ENCODE assay signal across 12 cellular contexts in the genomic region with DNA sequence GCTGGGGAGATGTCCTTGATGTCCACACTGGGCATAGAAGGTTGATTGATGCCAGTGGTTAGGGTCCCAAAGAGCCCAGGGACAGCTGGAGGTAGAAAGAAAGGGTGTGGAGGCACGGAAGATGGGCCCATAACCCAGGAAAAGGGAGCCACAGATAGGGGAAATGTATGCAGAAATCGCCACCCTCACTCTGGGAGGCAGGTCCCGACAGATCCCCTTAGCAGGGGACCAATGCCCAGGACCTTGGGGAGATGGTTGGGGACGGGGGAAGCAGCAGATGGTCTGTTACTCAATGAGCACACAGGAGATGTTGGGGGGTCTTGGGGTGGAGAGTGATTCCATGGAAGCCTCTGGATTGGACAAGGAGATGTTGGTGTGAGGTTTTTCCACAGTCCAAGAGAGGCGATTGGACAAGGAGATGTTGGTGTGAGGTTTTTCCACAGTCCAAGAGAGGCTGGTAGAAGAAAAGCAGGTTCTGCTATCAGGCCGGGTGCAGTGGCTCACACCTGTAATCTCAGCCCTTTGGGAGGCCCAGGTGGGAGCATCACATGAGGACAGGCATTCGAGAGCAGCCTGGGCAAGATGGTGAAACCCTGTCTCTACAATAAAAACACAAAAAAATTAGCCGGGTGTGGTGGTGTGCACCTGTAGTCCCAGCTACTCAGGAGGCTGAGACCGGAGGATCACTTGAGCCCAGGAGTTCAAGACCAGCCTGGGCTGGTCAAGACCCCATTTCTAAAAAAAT. TPM values are rescaled to one million over a fixed set of nuclear protein-coding genes. Genes with fewer than 3 reads are reported as not detected.
DNase-seq lines count a peak whose midpoint lies in the region; ATAC-seq, FAIRE-seq and TF ChIP-seq lines count a peak whose summit lies in the region.
"Had no signal": no experiment of that assay in that cellular context is flagged by ENCODE, and none has a peak within 500 bp of the region (broad histone marks: within the 10 kb centered on the region; RNA-seq: fewer than 3 reads in every experiment).

No MANE protein-coding gene starts in this region.

- no peak overlapping the region for H3K4me3 ChIP-seq in kidney (ENCODE audit: low read length in 2 of 2)
- H3K4me3 ChIP-seq in upper lobe of left lung: no peak overlapping the region

- TF ChIP-seq EP300 in upper lobe of left lung (IDR thresholded peaks at IDR 0.05): no peak

- FAIRE-seq in kidney (lab: Jason Lieb, UNC): no peak

- no peaks in the 10 kb centered on the region for H3K36me3 ChIP-seq in kidney (ENCODE audit: control insufficient read depth in 1 of 2, insufficient read depth in 2 of 2, low read length in 2 of 2)
- no peaks in the 10 kb centered on the region for H3K36me3 ChIP-seq in upper lobe of left lung

- intact Hi-C loops in Right ventricle myocardium superior (cut with DNase I): no loop called here
- intact Hi-C loops in left ventricle myocardium superior (cut with micrococcal nuclease): no loop called here
- intact Hi-C loops in kidney (cut with DNase I): no loop called here

- DNase-seq in Right ventricle myocardium superior: peak; percentile 13
- DNase-seq in left ventricle myocardium superior: no peak
- peak; percentile 41 for DNase-seq in kidney
- DNase-seq in upper lobe of left lung: no peak
- DNase-seq in UCSD-AML1 (lab: John Stamatoyannopoulos, UW; ENCODE audit: unreplicated experiment): no peak
- no peak for DNase-seq in DMS79 treated with DMSO at 0.1 percent for 48 hours (lab: John Stamatoyannopoulos, UW)
- DNase-seq: activated naive CD4-positive, alpha-beta T cell treated with anti-CD3 and anti-CD28 coated beads, Interleukin-2, amount 50 U/mL, for 16 hours; GF-D8; NCI-H524 had no signal

- no peak for TF ChIP-seq CTCF in kidney (IDR thresholded peaks at IDR 0.05; ENCODE audit: borderline replicate concordance, extremely low read depth, insufficient read depth)
- no peak for TF ChIP-seq CTCF in upper lobe of left lung (IDR thresholded peaks at IDR 0.05)

- H3K27me3 ChIP-seq in upper lobe of left lung: no peaks in the 10 kb centered on the region

- 91 to 93% methylated on average over 9 of the region's 9 CpGs for WGBS in upper lobe of left lung, 2 donors

- H3K9me3 ChIP-seq in kidney (ENCODE audit: control insufficient read depth in 1 of 2, low read length in 2 of 2) (no peaks in the 10 kb centered on the region), upper lobe of left lung (no peaks in the 10 kb centered on the region)

- no peak for TF ChIP-seq POLR2A in upper lobe of left lung (IDR thresholded peaks at IDR 0.05)

- H3K4me1 ChIP-seq in kidney (ENCODE audit: control insufficient read depth in 1 of 2, insufficient read depth in 1 of 2, low read depth in 1 of 2, low read length in 2 of 2): peaks cover 0 to 5% of the 10 kb centered on the region in 2 donors
- H3K4me1 ChIP-seq in upper lobe of left lung: peaks cover 8 to 22% (median 20%) of the 10 kb centered on the region in 4 donors

- ATAC-seq in Right ventricle myocardium superior (ENCODE audit: poor library complexity) (no peak), left ventricle myocardium superior (no peak), upper lobe of left lung (ENCODE audit: low FRiP score in 2 of 2) (no peak)

- H3K27ac ChIP-seq in kidney (ENCODE audit: low read depth in 2 of 2, low read length in 2 of 2) (peak overlapping the region; percentile 53 to 71), upper lobe of left lung (peak overlapping the region; percentile 4 to 82 (median 68))
- H3K27ac ChIP-seq: VCaP had no signal

- H3K9ac ChIP-seq in kidney (ENCODE audit: low read length in 2 of 2): no peak overlapping the region

RNA-seq across cellular contexts. Expression of gene PPP1R35, which starts 7.0 kb away (rescaled TPM):
- total RNA-seq in Right ventricle myocardium superior (10.9 TPM), left ventricle myocardium superior (10.3 TPM), kidney (41.7 TPM), upper lobe of left lung (10 to 100 TPM; 24.3 to 56.8 (median 30.0) TPM)
- 40.2 TPM for polyA plus RNA-seq in kidney (ENCODE audit: insufficient read depth, low read depth, low replicate concordance)

RNA-seq across cellular contexts. Expression of gene MEPCE, which starts 13.6 kb away (rescaled TPM):
- 22.2 TPM for total RNA-seq in Right ventricle myocardium superior
- 25.8 TPM for total RNA-seq in left ventricle myocardium superior
- 47.2 TPM for total RNA-seq in kidney
- 33.4 TPM for polyA plus RNA-seq in kidney (ENCODE audit: insufficient read depth, low read depth, low replicate concordance)
- total RNA-seq in upper lobe of left lung: 10 to 100 TPM; 19.3 to 45.4 (median 37.9) TPM

RNA-seq across cellular contexts. Expression of gene ZCWPW1, which starts 14.8 kb away (rescaled TPM):
- total RNA-seq in Right ventricle myocardium superior (5.4 TPM), left ventricle myocardium superior (4.2 TPM), kidney (3.0 TPM), upper lobe of left lung (1 to 10 TPM; 3.8 to 6.3 (median 5.2) TPM)
- polyA plus RNA-seq in kidney (ENCODE audit: insufficient read depth, low read depth, low replicate concordance): 7.9 TPM

RNA-seq across cellular contexts. Expression of gene SPACDR, which starts 20.8 kb away (rescaled TPM):
- total RNA-seq in Right ventricle myocardium superior: 0.81 TPM
- total RNA-seq in left ventricle myocardium superior: 0.32 TPM
- 0.54 TPM for total RNA-seq in kidney
- not detected for polyA plus RNA-seq in kidney (ENCODE audit: insufficient read depth, low read depth, low replicate concordance)
- 1 to 10 TPM in 2 of 6 donors, under 1 TPM in 2, not detected in 2; 0.59 to 2.1 (median 1.3) TPM for total RNA-seq in upper lobe of left lung
- total RNA-seq: glomerular endothelial cell, RPMI7951 had no signal

RNA-seq across cellular contexts. Expression of gene TSC22D4, which starts 35.7 kb away (rescaled TPM):
- 47.4 TPM for total RNA-seq in Right ventricle myocardium superior
- total RNA-seq in left ventricle myocardium superior: 51.1 TPM
- 61.5 TPM for total RNA-seq in kidney
- polyA plus RNA-seq in kidney (ENCODE audit: insufficient read depth, low read depth, low replicate concordance): 67.0 TPM
- total RNA-seq in upper lobe of left lung: 10 to 100 TPM; 25.7 to 91.2 (median 69.0) TPM

Comparison
In these comparisons a context has a peak if more than half of its experiments do, and no peak if none do; other contexts are left out.
1. DNase-seq: peak in Right ventricle myocardium superior (single experiment) and kidney (single experiment); none in left ventricle myocardium superior (single experiment), upper lobe of left lung (0 of 2), UCSD-AML1 (single experiment) and DMS79 treated with DMSO at 0.1 percent for 48 hours (single experiment).